8 cellular contexts compared by ENCODE assay signal in the genomic region with DNA sequence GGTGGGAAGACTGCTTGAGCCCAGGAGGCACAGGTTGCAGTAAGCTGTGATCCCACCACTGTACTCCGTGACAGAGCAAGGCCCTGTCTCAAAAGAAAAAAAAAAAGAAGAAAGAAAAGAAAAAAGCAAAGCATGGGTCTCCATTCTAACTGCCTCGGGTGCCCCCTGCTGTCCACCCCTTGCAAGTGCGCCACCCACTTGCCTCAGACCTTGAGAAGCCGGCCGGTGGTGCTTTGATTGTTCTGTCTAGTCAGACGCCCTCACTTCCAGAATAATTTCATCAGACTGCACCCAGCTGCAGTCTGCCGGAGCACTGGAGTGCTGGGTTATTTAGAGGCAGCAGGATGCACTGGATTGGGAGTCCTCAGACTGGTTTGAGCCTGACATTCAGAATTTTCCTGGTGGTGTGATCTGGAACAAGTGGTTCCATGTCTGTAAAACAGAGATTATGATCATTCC. TPM values are rescaled to one million over a fixed set of nuclear protein-coding genes. Genes with fewer than 3 reads are reported as not detected.
DNase-seq lines count a peak whose midpoint lies in the region; ATAC-seq and TF ChIP-seq lines count a peak whose summit lies in the region.

No MANE protein-coding gene starts in this region.

- H3K9me3 ChIP-seq in psoas muscle: no peaks in the 10 kb centered on the region
- H3K9me3 ChIP-seq in vagina: no peaks in the 10 kb centered on the region

- peak; percentile 71 to 85 (median 82) for ATAC-seq in psoas muscle
- ATAC-seq in GM19452 (IDR thresholded peaks at IDR 0.05; ENCODE audit: unreplicated experiment): no peak

- WGBS in psoas muscle, 3 donors: 1 to 4% (median 4%) methylated on average over 7 of the region's 7 CpGs

- H3K27me3 ChIP-seq in psoas muscle (ENCODE audit: insufficient read depth in 3 of 3, low read length in 2 of 3): no peaks in the 10 kb centered on the region
- H3K27me3 ChIP-seq in vagina: no peaks in the 10 kb centered on the region

- H3K9me3 Mint-ChIP-seq in activated naive CD4-positive, alpha-beta T cell treated with anti-CD3 and anti-CD28 coated beads, Interleukin-2, amount 10 ng/mL, durations not matched to agents 7 days and 5 days: no peaks in the 10 kb centered on the region

- intact Hi-C loops in head of caudate nucleus (cut with DNase I) (loop anchor here (10.0 kb wide), 1 partner anchor 267 kb away; no protein-coding TSS in a partner anchor), psoas muscle (cut with DNase I) (loop anchor here in 1 of 2 donors (5.0 kb wide), 3 partner anchors 60 to 270 kb away; no protein-coding TSS in a partner anchor), vagina (cut with DNase I) (no loop called here)

- H3K36me3 ChIP-seq in psoas muscle (ENCODE audit: insufficient read depth in 1 of 2, low read depth in 1 of 2) (no peaks in the 10 kb centered on the region), vagina (no peaks in the 10 kb centered on the region)

- H3K4me3 ChIP-seq in psoas muscle (no peak overlapping the region), vagina (no peak overlapping the region)

- no peak for TF ChIP-seq POLR2A in vagina (IDR thresholded peaks at IDR 0.05)

- no peak overlapping the region for H3K27ac Mint-ChIP-seq in activated naive CD4-positive, alpha-beta T cell treated with anti-CD3 and anti-CD28 coated beads, Interleukin-2, amount 10 ng/mL, durations not matched to agents 7 days and 5 days

- H3K36me3 Mint-ChIP-seq in activated naive CD4-positive, alpha-beta T cell treated with anti-CD3 and anti-CD28 coated beads, Interleukin-2, amount 10 ng/mL, durations not matched to agents 7 days and 5 days: no peaks in the 10 kb centered on the region

- DNase-seq in NCI-H1105 (lab: John Stamatoyannopoulos, UW) (peak; percentile 79), SKM-1 treated with dmso at 0.1 percent for 144 hours (lab: John Stamatoyannopoulos, UW; ENCODE audit: unreplicated experiment) (peak; percentile 47), head of caudate nucleus (peak; percentile 60 to 91 (median 82)), psoas muscle (peak; percentile 78 to 84), vagina (ENCODE audit: extremely low spot score in 2 of 2) (no peak)
- peak; percentile 87 for DNase-seq in activated naive CD4-positive, alpha-beta T cell treated with anti-CD3 and anti-CD28 coated beads, Interleukin-2, amount 10 ng/mL, durations not matched to agents 7 days and 5 days

- no peak overlapping the region for H3K27ac ChIP-seq in psoas muscle
- H3K27ac ChIP-seq in vagina: no peak overlapping the region

- TF ChIP-seq CTCF in GM12873 (IDR thresholded peaks at IDR 0.05; ENCODE audit: insufficient read depth, low read depth, low read length, missing control alignments): peak; percentile 92
- TF ChIP-seq CTCF in psoas muscle (IDR thresholded peaks at IDR 0.05): peak; percentile 92
- TF ChIP-seq CTCF in vagina (IDR thresholded peaks at IDR 0.05): peak; percentile 22 to 90 (median 57)

- CTCF ChIA-PET in activated naive CD4-positive, alpha-beta T cell treated with anti-CD3 and anti-CD28 coated beads, Interleukin-2, amount 10 ng/mL, durations not matched to agents 7 days and 5 days (lab: Charles Lee): interaction anchor here (0.6 to 2.3 kb wide), 18 partner anchors 11 to 561 kb away, joined by 3 to 17 read pairs (median 4); a partner anchor contains a TSS

- H3K4me1 Mint-ChIP-seq in activated naive CD4-positive, alpha-beta T cell treated with anti-CD3 and anti-CD28 coated beads, Interleukin-2, amount 10 ng/mL, durations not matched to agents 7 days and 5 days: no peaks in the 10 kb centered on the region

- peaks cover 37% of the 10 kb centered on the region for H3K27me3 Mint-ChIP-seq in activated naive CD4-positive, alpha-beta T cell treated with anti-CD3 and anti-CD28 coated beads, Interleukin-2, amount 10 ng/mL, durations not matched to agents 7 days and 5 days

- H3K4me3 Mint-ChIP-seq in activated naive CD4-positive, alpha-beta T cell treated with anti-CD3 and anti-CD28 coated beads, Interleukin-2, amount 10 ng/mL, durations not matched to agents 7 days and 5 days: no peak overlapping the region

- no peaks in the 10 kb centered on the region for H3K4me1 ChIP-seq in psoas muscle
- H3K4me1 ChIP-seq in vagina: no peaks in the 10 kb centered on the region

RNA-seq across cellular contexts. Expression of a gene that starts 17.6 kb away (rescaled TPM):
- 10 to 100 TPM; 25.7 to 28.0 (median 27.0) TPM for total RNA-seq in psoas muscle
- polyA plus RNA-seq in psoas muscle: 10 to 100 TPM; 14.0 to 18.0 (median 17.9) TPM
- 32.2 TPM for total RNA-seq in vagina

RNA-seq across cellular contexts. Expression of a gene that starts 39.9 kb away (rescaled TPM):
- total RNA-seq in psoas muscle (1 to 10 TPM; 1.9 to 5.5 (median 2.8) TPM), vagina (10.1 TPM)
- polyA plus RNA-seq in psoas muscle: 1 to 10 TPM in 2 of 3 donors, under 1 TPM in 1; 0.79 to 1.2 (median 1.2) TPM

Comparison
In these comparisons a context has a peak if more than half of its experiments do, and no peak if none do; other contexts are left out.
1. DNase-seq: peak in NCI-H1105 (single experiment), SKM-1 treated with dmso at 0.1 percent for 144 hours (single experiment), activated naive CD4-positive, alpha-beta T cell treated with anti-CD3 and anti-CD28 coated beads, Interleukin-2, amount 10 ng/mL, durations not matched to agents 7 days and 5 days (single experiment), head of caudate nucleus (42 of 42) and psoas muscle (2 of 2); none in vagina (0 of 2).
2. Peak in every context shown above with its lines, with median percentiles within 50 percentile points of each other: CTCF ChIP-seq.